Comparison of ENCODE assay signal across 1 cellular context in genomic region chr13:101451641-101452040, GRCh38.
TF ChIP-seq lines count a peak whose summit lies in the region.

No MANE protein-coding gene starts in this region.

TF ChIP-seq in SK-N-SH, 30 proteins besides CTCF, POLR2A, EP300 and RAD21 (continued from another document):
- TF ChIP-seq FOXM1 (IDR thresholded peaks at IDR 0.05; ENCODE audit: low read depth) (no peak), MXI1 (IDR thresholded peaks at IDR 0.05; ENCODE audit: low read depth, low read length) (no peak), TEAD4 (IDR thresholded peaks at IDR 0.05; ENCODE audit: borderline replicate concordance, insufficient read depth) (no peak), TCF12 (IDR thresholded peaks at IDR 0.05) (no peak), FOSL2 (IDR thresholded peaks at IDR 0.05; ENCODE audit: borderline replicate concordance, low read depth) (no peak), POLR2AphosphoS5 (IDR thresholded peaks at IDR 0.05; ENCODE audit: low read depth, low read length) (no peak), NFIC (IDR thresholded peaks at IDR 0.05; ENCODE audit: borderline replicate concordance) (no peak), SIN3A (IDR thresholded peaks at IDR 0.05; ENCODE audit: borderline replicate concordance, low read depth, low read length) (no peak), REST (IDR thresholded peaks at IDR 0.05; ENCODE audit: low read depth, low read length) (no peak), USF1 (IDR thresholded peaks at IDR 0.05; ENCODE audit: borderline replicate concordance, low read depth) (no peak), SMC3 (IDR thresholded peaks at IDR 0.05; ENCODE audit: low read depth, low read length) (no peak), RFX5 (IDR thresholded peaks at IDR 0.05; ENCODE audit: low read length) (no peak)
TF ChIP-seq in SK-N-SH: peak in this region for 0.
